Comparison of ENCODE assay signal across 8 cellular contexts in the genomic region with DNA sequence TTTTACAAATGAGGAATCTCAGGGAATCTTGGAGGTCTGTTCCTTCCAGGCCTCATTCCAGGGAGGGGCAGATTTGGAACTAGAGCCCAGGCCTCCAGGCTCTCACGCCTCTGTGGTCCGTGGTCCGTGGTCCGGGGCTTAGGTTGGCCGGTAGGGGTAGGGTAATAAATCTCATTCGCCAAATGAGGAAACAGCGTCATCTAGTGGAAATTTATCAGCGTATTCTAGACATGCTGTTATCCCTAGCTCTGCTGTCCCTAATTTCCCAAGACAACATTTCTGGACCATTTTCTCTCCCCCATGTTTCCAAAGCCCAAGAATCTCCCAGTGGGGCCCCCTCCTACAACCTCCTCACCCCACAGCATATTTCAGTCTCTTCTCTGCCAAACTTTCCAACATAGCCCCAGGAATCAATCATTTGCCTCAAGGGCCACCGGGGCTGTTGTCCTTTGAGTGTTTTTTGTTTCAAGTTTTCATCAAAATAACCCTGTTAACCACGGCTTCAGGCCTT.
A peak's percentile ranks its signal among the peaks of the same experiment; 100 is the strongest.
DNase-seq lines count a peak whose midpoint lies in the region; ATAC-seq lines count a peak whose summit lies in the region.

No MANE protein-coding gene starts in this region.

- DNase-seq in GF-D8 (lab: John Stamatoyannopoulos, UW) (peak; percentile 11), Karpas-422 (peak; percentile 90), OCI-M1 (lab: John Stamatoyannopoulos, UW) (peak; percentile 92), amniotic stem cell (lab: John Stamatoyannopoulos, UW) (peak; percentile 78), left ventricle myocardium superior (peak; percentile 49), pulmonary artery endothelial cell (ENCODE audit: low read depth, low spot score) (peak; percentile 37)
- DNase-seq in effector CD8-positive, alpha-beta T cell (lab: John Stamatoyannopoulos, UW), result no peak

- no peaks in the 10 kb centered on the region for H3K79me2 ChIP-seq in Karpas-422 (ENCODE audit: low read length)

- H3K27me3 ChIP-seq in Karpas-422 (ENCODE audit: low read length), result no peaks in the 10 kb centered on the region

- H3K27ac ChIP-seq in Karpas-422 (ENCODE audit: low read length), result no peak overlapping the region

- intact Hi-C loops in left ventricle myocardium superior (cut with micrococcal nuclease), result loop anchor here (5.0 kb wide), 2 partner anchors 651 to 666 kb away; no protein-coding TSS in a partner anchor

- no peaks in the 10 kb centered on the region for H3K9me3 ChIP-seq in Karpas-422 (ENCODE audit: low read length)

- H3K9me2 ChIP-seq in Karpas-422 (replicated peaks; ENCODE audit: insufficient read depth, low read length), result no peaks in the 10 kb centered on the region

- no peak overlapping the region for H3K9ac ChIP-seq in Karpas-422 (ENCODE audit: low read length)

- H3K4me3 ChIP-seq in Karpas-422 (ENCODE audit: low read length), result no peak overlapping the region

- H3K36me3 ChIP-seq in Karpas-422 (ENCODE audit: insufficient read depth, low read length), result no peaks in the 10 kb centered on the region

- H4K20me1 ChIP-seq in Karpas-422 (ENCODE audit: insufficient read depth, low read depth, low read length), result no peaks in the 10 kb centered on the region

- no peak overlapping the region for H3K4me2 ChIP-seq in Karpas-422 (ENCODE audit: low read depth, low read length, poor library complexity, severe bottlenecking)

- peaks cover 1% of the 10 kb centered on the region; the same call in 1 of the 2 replicates for H3K4me1 ChIP-seq in Karpas-422 (ENCODE audit: low read length)

- ATAC-seq in GM21786 (IDR thresholded peaks at IDR 0.05; ENCODE audit: unreplicated experiment), result peak; percentile 87
- peak; percentile 74 for ATAC-seq in left ventricle myocardium superior

- H2AFZ ChIP-seq in Karpas-422 (ENCODE audit: low read length), result no peak overlapping the region
